In the genomic region with DNA sequence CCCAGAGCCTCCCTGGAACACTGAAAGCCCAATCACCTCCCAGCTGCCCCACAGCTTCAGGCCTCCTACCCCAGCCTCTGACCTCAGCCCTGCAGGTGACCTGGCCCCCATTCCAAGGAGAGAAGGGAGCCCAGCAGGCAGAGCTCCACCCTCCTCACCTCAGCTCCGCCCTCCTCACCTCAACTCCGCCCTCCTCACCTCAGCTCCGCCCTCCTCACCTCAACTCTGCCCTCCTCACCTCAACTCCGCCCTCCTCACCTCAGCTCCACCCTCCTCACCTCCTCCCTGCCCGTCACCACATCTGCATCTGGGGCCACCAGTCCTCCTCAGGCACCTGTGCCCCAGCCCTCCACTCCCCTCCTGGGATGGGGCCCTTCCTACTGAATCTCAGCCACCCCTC, we compare ENCODE assay signal across 17 cellular contexts.
A peak's percentile ranks its signal among the peaks of the same experiment; 100 is the strongest.
DNase-seq lines count a peak whose midpoint lies in the region; ATAC-seq and TF ChIP-seq lines count a peak whose summit lies in the region.
"Had no signal": no experiment of that assay in that cellular context is flagged by ENCODE, and none has a peak within 500 bp of the region (broad histone marks: within the 10 kb centered on the region; RNA-seq: fewer than 3 reads in every experiment).

No MANE protein-coding gene starts in this region.

- no peaks in the 10 kb centered on the region for H3K27me3 Mint-ChIP-seq in T-helper 17 cell
- H3K27me3 Mint-ChIP-seq in naive thymus-derived CD4-positive, alpha-beta T cell, result no peaks in the 10 kb centered on the region

- H3K9me3 ChIP-seq in T-helper 17 cell (ENCODE audit: control insufficient read depth, low read length, poor library complexity, severe bottlenecking) (no peaks in the 10 kb centered on the region), BE2C (no peaks in the 10 kb centered on the region)
- no peaks in the 10 kb centered on the region for H3K9me3 ChIP-seq in naive thymus-derived CD4-positive, alpha-beta T cell (ENCODE audit: control insufficient read depth in 2 of 3, low read length in 3 of 3)

- CTCF ChIA-PET in naive thymus-derived CD4-positive, alpha-beta T cell (lab: Charles Lee), result no interaction called here

- POLR2A ChIA-PET in naive thymus-derived CD4-positive, alpha-beta T cell (lab: Charles Lee), result no interaction called here

- peak overlapping the region; percentile 39 for H3K4me3 Mint-ChIP-seq in T-helper 17 cell
- no peak overlapping the region for H3K4me3 Mint-ChIP-seq in naive thymus-derived CD4-positive, alpha-beta T cell

- ATAC-seq in T-helper 17 cell (peak; percentile 78), GM21423 (IDR thresholded peaks at IDR 0.05; ENCODE audit: unreplicated experiment) (no peak)
- peak; percentile 28 for ATAC-seq in naive thymus-derived CD4-positive, alpha-beta T cell

- peaks cover 0 to 8% (median 1%) of the 10 kb centered on the region in 11 donors for H3K9me3 Mint-ChIP-seq in naive thymus-derived CD4-positive, alpha-beta T cell

- H3K27me3 ChIP-seq in H7 (ENCODE audit: control insufficient read depth, insufficient read depth, low read length) (no peaks in the 10 kb centered on the region), BE2C (no peaks in the 10 kb centered on the region)
- no peaks in the 10 kb centered on the region for H3K27me3 ChIP-seq in naive thymus-derived CD4-positive, alpha-beta T cell (ENCODE audit: control insufficient read depth in 2 of 2, insufficient read depth in 2 of 2, low read length in 2 of 2)

- H3K27ac Mint-ChIP-seq in T-helper 17 cell, result no peak overlapping the region
- H3K27ac Mint-ChIP-seq in naive thymus-derived CD4-positive, alpha-beta T cell, result peak overlapping the region in 1 of 9 donors; percentile 43

- H3K4me3 ChIP-seq in H7 (ENCODE audit: insufficient read depth, low read depth, low read length) (no peak overlapping the region), BE2C (ENCODE audit: low read depth, low read length) (no peak overlapping the region)
- no peak overlapping the region for H3K4me3 ChIP-seq in naive thymus-derived CD4-positive, alpha-beta T cell (ENCODE audit: low read length)

- intact Hi-C loops in naive thymus-derived CD4-positive, alpha-beta T cell (cut with micrococcal nuclease), result no loop called here

- no peak for TF ChIP-seq CTCF in BE2C (IDR thresholded peaks at IDR 0.05; ENCODE audit: low read depth, low read length)

- peaks cover 22% of the 10 kb centered on the region for H3K4me1 Mint-ChIP-seq in T-helper 17 cell
- H3K4me1 Mint-ChIP-seq in naive thymus-derived CD4-positive, alpha-beta T cell, result peaks cover 11 to 25% (median 19%) of the 10 kb centered on the region in 7 donors

- H3K27ac ChIP-seq in angular gyrus (ENCODE audit: low read depth, low read length), result peak overlapping the region; percentile 29
- no peak overlapping the region for H3K27ac ChIP-seq in naive thymus-derived CD4-positive, alpha-beta T cell (ENCODE audit: low read depth, low read length)
- H3K27ac ChIP-seq: C4-2B had no signal

- H3K36me3 Mint-ChIP-seq in T-helper 17 cell (ENCODE audit: low read depth), result no peaks in the 10 kb centered on the region
- peaks cover 0 to 7% (median 5%) of the 10 kb centered on the region in 5 donors for H3K36me3 Mint-ChIP-seq in naive thymus-derived CD4-positive, alpha-beta T cell

- DNase-seq in H7 (peak; percentile 83), T-helper 17 cell (no peak), BE2C (no peak)
- DNase-seq in naive thymus-derived CD4-positive, alpha-beta T cell, result no peak
- no peak for DNase-seq in effector CD8-positive, alpha-beta T cell (lab: John Stamatoyannopoulos, UW)
- DNase-seq: DND-41, KBM-7, NCI-H1105, NCI-H1694, NCI-H2107, NCI-H510A, NCI-H748 treated with DMSO at 0.1 percent for 48 hours, OCI-M1, Right ventricle myocardium superior had no signal

- no peaks in the 10 kb centered on the region for H3K36me3 ChIP-seq in H7 (replicated peaks; ENCODE audit: control insufficient read depth, insufficient read depth, low read length)
- no peaks in the 10 kb centered on the region for H3K36me3 ChIP-seq in naive thymus-derived CD4-positive, alpha-beta T cell (ENCODE audit: control insufficient read depth in 2 of 3, insufficient read depth in 3 of 3, low read length in 3 of 3)
- no peaks in the 10 kb centered on the region for H3K36me3 ChIP-seq in BE2C

- H3K4me1 ChIP-seq in naive thymus-derived CD4-positive, alpha-beta T cell (ENCODE audit: control insufficient read depth in 2 of 2, insufficient read depth in 2 of 2, low read length in 2 of 2), result peaks cover 9% of the 10 kb centered on the region in 2 donors
- H3K4me1 ChIP-seq in BE2C, result no peaks in the 10 kb centered on the region
